26 cellular contexts compared by ENCODE assay signal in the genomic region with DNA sequence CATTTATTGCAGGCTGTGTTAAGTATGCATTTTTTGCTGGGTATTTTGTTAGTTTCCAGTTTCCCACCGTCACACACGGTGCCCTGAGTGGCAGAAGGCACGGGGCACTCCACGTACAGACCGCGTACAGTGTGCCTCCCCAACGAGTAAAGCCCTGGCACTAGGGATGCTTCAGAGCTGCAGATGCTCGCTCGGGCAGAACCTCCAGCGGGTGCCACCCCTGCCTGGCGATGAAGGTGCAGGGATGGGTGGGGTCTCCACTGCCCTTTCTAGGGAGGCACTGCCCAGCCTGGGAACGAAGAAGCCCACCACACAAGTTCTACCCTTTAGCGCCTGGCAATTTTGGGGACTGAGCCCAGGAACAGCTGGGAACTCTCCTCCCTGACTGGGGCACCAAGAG. TPM values are rescaled to one million over a fixed set of nuclear protein-coding genes. Genes with fewer than 3 reads are reported as not detected.
"Had no signal": no experiment of that assay in that cellular context is flagged by ENCODE, and none has a peak within 500 bp of the region (broad histone marks: within the 10 kb centered on the region; RNA-seq: fewer than 3 reads in every experiment).

No MANE protein-coding gene starts in this region.

- H3K4me3 ChIP-seq: Peyer's patch, SJCRH30 had no signal

- H3K36me3 ChIP-seq: Peyer's patch, SJCRH30, WERI-Rb-1 had no signal

- H3K4me2 ChIP-seq: SK-N-SH had no signal

- H3K27me3 ChIP-seq: Peyer's patch, SJCRH30 had no signal

- ATAC-seq: activated CD4-positive, alpha-beta T cell treated with anti-CD3 and anti-CD28 coated beads for 36 hours had no signal

- H3K4me1 ChIP-seq: Peyer's patch had no signal

- H3K9me3 ChIP-seq: Peyer's patch, SJCRH30, SK-N-SH had no signal

- H3K9ac ChIP-seq: SK-N-SH had no signal

- H3K27ac ChIP-seq: Peyer's patch, RWPE1, SJCRH30, WERI-Rb-1 had no signal

- DNase-seq: activated CD4-positive, alpha-beta memory T cell treated with anti-CD3 and anti-CD28 coated beads, Interleukin-2, amount 10 ng/mL, durations not matched to agents 7 days and 5 days; activated CD4-positive, alpha-beta T cell treated with anti-CD3 and anti-CD28 coated beads for 36 hours; activated CD4-positive, alpha-beta T cell treated with anti-CD3 and anti-CD28 coated beads, Interleukin-2, amount 50 U/mL, for 1 hour; activated gamma-delta T cell treated with Interleukin-2 at 50 U/mL for 16 hours; activated naive CD4-positive, alpha-beta T cell treated with anti-CD3 and anti-CD28 coated beads, Interleukin-2, amount 10 ng/mL, durations not matched to agents 7 days and 5 days; activated naive CD8-positive, alpha-beta T cell treated with anti-CD3 and anti-CD28 coated beads for 36 hours; activated T-cell treated with anti-CD3 and anti-CD28 coated beads for 4 hours; activated T-cell treated with anti-CD3 and anti-CD28 coated beads, Interleukin-2, amount 50 U/mL, for 48 hours; cerebellar nuclear complex; KG1; NCI-H1048; NCI-H1436; NCI-H1694 treated with DMSO at 0.1 percent for 48 hours; NCI-H2029 treated with DMSO at 0.1 percent for 48 hours; NCI-H2171; NCI-H2227 treated with DMSO at 0.1 percent for 48 hours; NCI-H774; NK-92 treated with Interleukin-12 subunit alpha and Interleukin-12 subunit beta, amount 100 ng/mL, for 24 hours; Peyer's patch; Right ventricle myocardium superior; SJCRH30; SK-N-SH; T-helper 1 cell; WERI-Rb-1 had no signal

RNA-seq across cellular contexts. Expression of a gene that starts 4.1 kb away (rescaled TPM):
- polyA plus RNA-seq: IgD-negative memory B cell had no signal
